ENCODE assay signal across 8 cellular contexts in genomic region chr11:69048718-69049489, GRCh38. TPM values are rescaled to one million over a fixed set of nuclear protein-coding genes. Genes with fewer than 3 reads are reported as not detected.
DNase-seq lines count a peak whose midpoint lies in the region; ATAC-seq and TF ChIP-seq lines count a peak whose summit lies in the region.

TSS of gene TPCN2 (plus strand) at chr11:69048932. CDS start at chr11:69048998, 66 bp downstream.

- POLR2A ChIA-PET in Caco-2 (lab: Charles Lee) = interaction anchor here (0.6 to 1.3 kb wide), 8 partner anchors 9 to 588 kb away, joined by 3 to 12 read pairs (median 3); partner anchors contain the start of gene IGHMBP2

- peak; percentile 88 for ATAC-seq in GM21381 (IDR thresholded peaks at IDR 0.05; ENCODE audit: unreplicated experiment)
- peak; percentile 97 for ATAC-seq in activated CD8-positive, alpha-beta memory T cell treated with anti-CD3 and anti-CD28 coated beads, Interleukin-2, amount 10 ng/mL, durations not matched to agents 7 days and 5 days

- H3K27ac ChIP-seq in HUES48 (ENCODE audit: low read depth, low read length) = peak within 1 kb of the TSS; percentile 47

- DNase-seq in Caco-2 = peak; percentile 97 to 98
- peak; percentile 98 for DNase-seq in NT2/D1 (ENCODE audit: low read depth, low spot score)
- DNase-seq in activated CD8-positive, alpha-beta memory T cell treated with anti-CD3 and anti-CD28 coated beads, Interleukin-2, amount 10 ng/mL, durations not matched to agents 7 days and 5 days = peak; percentile 93
- DNase-seq in mesenteric fat pad (ENCODE audit: low spot score) = peak; percentile 97
- DNase-seq in stimulated activated CD8-positive, alpha-beta memory T cell treated with anti-CD3 and anti-CD28 coated beads, Interleukin-15, amount 100 ng/mL, for 1 hour (ENCODE audit: low read depth) = peak; percentile 72

- H3K27me3 ChIP-seq in Caco-2 (replicated peaks; ENCODE audit: control insufficient read depth, insufficient read depth, low read length) (no peaks in the 10 kb centered on the region), HUES48 (ENCODE audit: control insufficient read depth, insufficient read depth, low read length) (no peaks in the 10 kb centered on the region), NT2/D1 (ENCODE audit: insufficient read depth, insufficient read length) (no peaks in the 10 kb centered on the region), endocrine pancreas (ENCODE audit: control insufficient read depth, insufficient read depth, low read length) (no peaks in the 10 kb centered on the region)

- BruUV-seq in Caco-2 (replicated peaks; lab: Mats Ljungman, UMichigan) = no TSS peak

- peak within 1 kb of the TSS; percentile 79 for H3K4me3 Mint-ChIP-seq in Caco-2 (ENCODE audit: unreplicated experiment)
- peak within 1 kb of the TSS; percentile 71 for H3K4me3 Mint-ChIP-seq in activated CD8-positive, alpha-beta memory T cell treated with anti-CD3 and anti-CD28 coated beads, Interleukin-2, amount 10 ng/mL, durations not matched to agents 7 days and 5 days

- intact Hi-C loops in Caco-2 (cut with micrococcal nuclease; ENCODE audit: unreplicated experiment) = no loop called here

- peaks cover 42% of the 10 kb centered on the region for H3K4me1 Mint-ChIP-seq in Caco-2 (ENCODE audit: low read depth, unreplicated experiment)
- peaks cover 47% of the 10 kb centered on the region for H3K4me1 Mint-ChIP-seq in activated CD8-positive, alpha-beta memory T cell treated with anti-CD3 and anti-CD28 coated beads, Interleukin-2, amount 10 ng/mL, durations not matched to agents 7 days and 5 days

- H3K36me3 ChIP-seq in Caco-2 (ENCODE audit: control insufficient read depth, insufficient read depth, low read length) (no peaks in the 10 kb centered on the region; the same call in 1 of the 2 replicates), HUES48 (ENCODE audit: control insufficient read depth, insufficient read depth, low read length) (0 out of 2 replicates have a peak, but pooled peaks cover 3% of the 10 kb centered on the region), NT2/D1 (ENCODE audit: insufficient read depth, insufficient read length, low read length) (peaks cover 35% of the 10 kb centered on the region), endocrine pancreas (ENCODE audit: control insufficient read depth, insufficient read depth, low read length) (no peaks in the 10 kb centered on the region)

- peak within 1 kb of the TSS; percentile 95 for H3K27ac Mint-ChIP-seq in Caco-2 (ENCODE audit: unreplicated experiment)
- peak within 1 kb of the TSS; percentile 87 for H3K27ac Mint-ChIP-seq in activated CD8-positive, alpha-beta memory T cell treated with anti-CD3 and anti-CD28 coated beads, Interleukin-2, amount 10 ng/mL, durations not matched to agents 7 days and 5 days

- H3K4me1 ChIP-seq in Caco-2 (peaks cover 67% of the 10 kb centered on the region), HUES48 (ENCODE audit: control insufficient read depth, insufficient read depth, low read length) (peaks cover 16% of the 10 kb centered on the region), NT2/D1 (ENCODE audit: insufficient read depth, insufficient read length) (peaks cover 18% of the 10 kb centered on the region), endocrine pancreas (ENCODE audit: control insufficient read depth, insufficient read depth, low read length) (no peaks in the 10 kb centered on the region)

- H3K9ac ChIP-seq in HUES48 (ENCODE audit: low read depth, low read length) (peak within 1 kb of the TSS; percentile 75; the same call in 1 of the 2 replicates), NT2/D1 (ENCODE audit: insufficient read length, low read depth) (peak within 1 kb of the TSS; percentile 97), endocrine pancreas (ENCODE audit: control insufficient read depth, insufficient read depth, low read length) (peak within 1 kb of the TSS; percentile 55)

- no peak for TF ChIP-seq CTCF in Caco-2 (IDR thresholded peaks at IDR 0.05; ENCODE audit: insufficient read depth in 1 of 2, low read depth in 1 of 2, low read length in 1 of 2, severe bottlenecking in 1 of 2, unreplicated experiment in 1 of 2)

- CTCF ChIA-PET in Caco-2 (lab: Charles Lee) = interaction anchor here (0.6 to 1.2 kb wide), 6 partner anchors 12 to 406 kb away, joined by 3 to 4 read pairs (median 3); no protein-coding TSS in a partner anchor
- CTCF ChIA-PET in activated CD8-positive, alpha-beta memory T cell treated with anti-CD3 and anti-CD28 coated beads, Interleukin-2, amount 10 ng/mL, durations not matched to agents 7 days and 5 days (lab: Charles Lee) = interaction anchor here (1.4 kb wide), 1 partner anchor 145 kb away, joined by 3 read pairs; the partner anchor contains the start of genes IGHMBP2 and MRPL21

- H3K4me3 ChIP-seq in Caco-2 (ENCODE audit: low read depth, low read length) (peak within 1 kb of the TSS; percentile 96), HUES48 (ENCODE audit: low read depth, low read length) (peak within 1 kb of the TSS; percentile 79), NT2/D1 (ENCODE audit: insufficient read length, low read depth) (peak within 1 kb of the TSS; percentile 82), endocrine pancreas (ENCODE audit: control insufficient read depth, insufficient read depth, low read length) (peak within 1 kb of the TSS; percentile 48)

- peaks cover 2% of the 10 kb centered on the region for H3K36me3 Mint-ChIP-seq in Caco-2 (ENCODE audit: insufficient read depth, unreplicated experiment)
- no peaks in the 10 kb centered on the region for H3K36me3 Mint-ChIP-seq in activated CD8-positive, alpha-beta memory T cell treated with anti-CD3 and anti-CD28 coated beads, Interleukin-2, amount 10 ng/mL, durations not matched to agents 7 days and 5 days

- H3K9me3 Mint-ChIP-seq in Caco-2 (ENCODE audit: unreplicated experiment) = no peaks in the 10 kb centered on the region
- H3K9me3 Mint-ChIP-seq in activated CD8-positive, alpha-beta memory T cell treated with anti-CD3 and anti-CD28 coated beads, Interleukin-2, amount 10 ng/mL, durations not matched to agents 7 days and 5 days (ENCODE audit: low read depth) = no peaks in the 10 kb centered on the region

- no peaks in the 10 kb centered on the region for H3K9me3 ChIP-seq in Caco-2
- H3K9me3 ChIP-seq in HUES48 (ENCODE audit: control insufficient read depth, insufficient read depth, low read length) = no peaks in the 10 kb centered on the region
- H3K9me3 ChIP-seq in NT2/D1 (ENCODE audit: insufficient read depth, low read length) = no peaks in the 10 kb centered on the region
- H3K9me3 ChIP-seq in endocrine pancreas (ENCODE audit: control insufficient read depth, low read length) = no peaks in the 10 kb centered on the region

- H3K27me3 Mint-ChIP-seq in Caco-2 (ENCODE audit: insufficient read depth, unreplicated experiment) = no peaks in the 10 kb centered on the region
- peaks cover 6% of the 10 kb centered on the region for H3K27me3 Mint-ChIP-seq in activated CD8-positive, alpha-beta memory T cell treated with anti-CD3 and anti-CD28 coated beads, Interleukin-2, amount 10 ng/mL, durations not matched to agents 7 days and 5 days

RNA-seq across cellular contexts. Expression of gene TPCN2, which starts in this region (rescaled TPM):
- total RNA-seq in Caco-2 (2022) (59.5 and 63.6 TPM in 2 replicates), mesenteric fat pad (17.1 TPM)
- total RNA-seq in activated CD8-positive, alpha-beta memory T cell treated with anti-CD3 and anti-CD28 coated beads, Interleukin-2, amount 10 ng/mL, durations not matched to agents 7 days and 5 days = 10 to 100 TPM; 15.3 to 20.6 TPM

Comparison
In these comparisons a context has a peak if more than half of its experiments do, and no peak if none do; other contexts are left out.
1. Peak in every context shown above with its lines: DNase-seq, ATAC-seq, H3K4me3 ChIP-seq and H3K27ac ChIP-seq.